Comparison of ENCODE assay signal across 34 cellular contexts in genomic region chr3:159480046-159480445, GRCh38.
"Had no signal": no experiment of that assay in that cellular context is flagged by ENCODE, and none has a peak within 500 bp of the region (broad histone marks: within the 10 kb centered on the region; RNA-seq: fewer than 3 reads in every experiment).

No MANE protein-coding gene starts in this region.

- H3K4me3 ChIP-seq: adrenal gland, ascending aorta, esophagus squamous epithelium, gastrocnemius medialis, hepatocyte, psoas muscle, smooth muscle cell, stomach, thyroid gland, upper lobe of right lung had no signal

- H3K36me3 ChIP-seq: adrenal gland, ascending aorta, brain microvascular endothelial cell, esophagus squamous epithelium, gastrocnemius medialis, stomach, thyroid gland, upper lobe of right lung had no signal

- H3K79me2 ChIP-seq: hepatocyte, parathyroid adenoma had no signal

- H3K27ac ChIP-seq: adrenal gland, ascending aorta, brain microvascular endothelial cell, esophagus squamous epithelium, gastrocnemius medialis, hepatocyte, parathyroid adenoma, psoas muscle, stomach, thyroid gland, upper lobe of right lung had no signal

- H3K36me3 Mint-ChIP-seq: activated CD4-positive, alpha-beta memory T cell treated with anti-CD3 and anti-CD28 coated beads for 36 hours; activated naive CD8-positive, alpha-beta T cell treated with anti-CD3 and anti-CD28 coated beads for 36 hours; memory B cell; naive thymus-derived CD4-positive, alpha-beta T cell; stimulated activated naive B cell treated with anti-CD40 and anti-IgM and Interleukin-4, amounts not matched to agents 10 μg/mL and 1 μg/mL and 100 μg/mL, for 72 hours had no signal

- DNase-seq: activated CD4-positive, alpha-beta memory T cell treated with anti-CD3 and anti-CD28 coated beads for 36 hours; activated CD4-positive, alpha-beta T cell treated with anti-CD3 and anti-CD28 coated beads, Interleukin-2, amount 10 ng/mL, durations not matched to agents 24 days and 14 days; activated CD4-positive, CD25-positive, alpha-beta regulatory T cell treated with anti-CD3 and anti-CD28 coated beads, Interleukin-2, amount 50 U/mL, for 72 hours; activated CD8-positive, alpha-beta memory T cell treated with anti-CD3 and anti-CD28 coated beads, Interleukin-2, amount 50 U/mL, for 4 hours; activated effector memory CD4-positive, alpha-beta T cell treated with anti-CD3 and anti-CD28 coated beads, Interleukin-2, amount 50 U/mL, for 16 hours; activated naive CD4-positive, alpha-beta T cell treated with anti-CD3 and anti-CD28 coated beads for 36 hours; activated naive CD8-positive, alpha-beta T cell treated with anti-CD3 and anti-CD28 coated beads for 36 hours; activated T-cell treated with anti-CD3 and anti-CD28 coated beads, Interleukin-2, amount 50 U/mL, for 1 hour; adrenal gland; brain microvascular endothelial cell; central memory CD4-positive, alpha-beta T cell; esophagus squamous epithelium; gastrocnemius medialis; islet precursor cell; left colon; midbrain; naive thymus-derived CD4-positive, alpha-beta T cell; nucleus accumbens; psoas muscle; stimulated activated CD4-positive, alpha-beta T cell treated with anti-CD3 and anti-CD28 coated beads, Interleukin-1b, Interleukin-23, amount 100 ng/mL, for 48 hours; stimulated activated CD4-positive, alpha-beta T cell treated with anti-CD3 and anti-CD28 coated beads, Interleukin-4, amount 100 ng/mL, for 4 hours; stimulated activated CD8-positive, alpha-beta memory T cell treated with anti-CD3 and anti-CD28 coated beads, Interleukin-4, amount 100 ng/mL, for 48 hours; stimulated activated naive B cell treated with anti-CD40 and anti-IgM and Interleukin-4, amounts not matched to agents 10 μg/mL and 1 μg/mL and 100 μg/mL, for 72 hours; stomach; T-helper 9 cell; thyroid gland; upper lobe of right lung had no signal

- H3K27me3 Mint-ChIP-seq: activated CD4-positive, alpha-beta memory T cell treated with anti-CD3 and anti-CD28 coated beads for 36 hours; activated CD4-positive, alpha-beta T cell treated with anti-CD3 and anti-CD28 coated beads, Interleukin-2, amount 10 ng/mL, durations not matched to agents 24 days and 14 days; activated naive CD8-positive, alpha-beta T cell treated with anti-CD3 and anti-CD28 coated beads for 36 hours; memory B cell had no signal

- H3K9me3 ChIP-seq: esophagus squamous epithelium, gastrocnemius medialis, thyroid gland, upper lobe of right lung had no signal

- H3K27ac Mint-ChIP-seq: activated CD4-positive, alpha-beta memory T cell treated with anti-CD3 and anti-CD28 coated beads for 36 hours; activated CD4-positive, alpha-beta T cell treated with anti-CD3 and anti-CD28 coated beads, Interleukin-2, amount 10 ng/mL, durations not matched to agents 24 days and 14 days; activated naive CD4-positive, alpha-beta T cell treated with anti-CD3 and anti-CD28 coated beads for 36 hours; activated naive CD8-positive, alpha-beta T cell treated with anti-CD3 and anti-CD28 coated beads for 36 hours; activated T-helper 1 cell treated with anti-CD3 and anti-CD28 coated beads, Interleukin-12 subunit alpha, Interleukin-12 subunit beta, Interleukin-2, Interleukin-4 antibody, amounts not matched to agents 30 ng/mL and 10 ng/mL and 1 ng/mL, durations not matched to agents 14 hours and 24 hours and 36 hours; memory B cell; naive thymus-derived CD4-positive, alpha-beta T cell; stimulated activated naive B cell treated with anti-CD40 and anti-IgM and Interleukin-4, amounts not matched to agents 10 μg/mL and 1 μg/mL and 100 μg/mL, for 72 hours had no signal

- H3K4me1 Mint-ChIP-seq: activated CD4-positive, alpha-beta T cell treated with anti-CD3 and anti-CD28 coated beads, Interleukin-2, amount 10 ng/mL, durations not matched to agents 24 days and 14 days; activated naive CD8-positive, alpha-beta T cell treated with anti-CD3 and anti-CD28 coated beads for 36 hours; memory B cell; naive thymus-derived CD4-positive, alpha-beta T cell; neural crest cell; stimulated activated naive B cell treated with anti-CD40 and anti-IgM and Interleukin-4, amounts not matched to agents 10 μg/mL and 1 μg/mL and 100 μg/mL, for 72 hours had no signal

- H3K9ac ChIP-seq: parathyroid adenoma had no signal

- H3K9me3 Mint-ChIP-seq: activated CD4-positive, alpha-beta T cell treated with anti-CD3 and anti-CD28 coated beads, Interleukin-2, amount 10 ng/mL, durations not matched to agents 24 days and 14 days; activated T-helper 1 cell treated with anti-CD3 and anti-CD28 coated beads, Interleukin-12 subunit alpha, Interleukin-12 subunit beta, Interleukin-2, Interleukin-4 antibody, amounts not matched to agents 30 ng/mL and 10 ng/mL and 1 ng/mL, durations not matched to agents 14 hours and 24 hours and 36 hours; memory B cell had no signal

- H3K27me3 ChIP-seq: adrenal gland, ascending aorta, brain microvascular endothelial cell, esophagus squamous epithelium, gastrocnemius medialis, hepatocyte, stomach, thyroid gland, upper lobe of right lung had no signal

- H3K4me3 Mint-ChIP-seq: activated CD4-positive, alpha-beta memory T cell treated with anti-CD3 and anti-CD28 coated beads for 36 hours; activated CD4-positive, alpha-beta T cell treated with anti-CD3 and anti-CD28 coated beads, Interleukin-2, amount 10 ng/mL, durations not matched to agents 24 days and 14 days; activated naive CD4-positive, alpha-beta T cell treated with anti-CD3 and anti-CD28 coated beads for 36 hours; activated naive CD8-positive, alpha-beta T cell treated with anti-CD3 and anti-CD28 coated beads for 36 hours; activated T-helper 1 cell treated with anti-CD3 and anti-CD28 coated beads, Interleukin-12 subunit alpha, Interleukin-12 subunit beta, Interleukin-2, Interleukin-4 antibody, amounts not matched to agents 30 ng/mL and 10 ng/mL and 1 ng/mL, durations not matched to agents 14 hours and 24 hours and 36 hours; memory B cell; naive thymus-derived CD4-positive, alpha-beta T cell; neural crest cell; stimulated activated naive B cell treated with anti-CD40 and anti-IgM and Interleukin-4, amounts not matched to agents 10 μg/mL and 1 μg/mL and 100 μg/mL, for 72 hours had no signal

- H2AFZ ChIP-seq: hepatocyte, parathyroid adenoma had no signal

- H3K4me2 ChIP-seq: hepatocyte, smooth muscle cell had no signal

- H3K4me1 ChIP-seq: adrenal gland, ascending aorta, esophagus squamous epithelium, gastrocnemius medialis, parathyroid adenoma, psoas muscle, stomach, thyroid gland, upper lobe of right lung had no signal
